In the genomic region with DNA sequence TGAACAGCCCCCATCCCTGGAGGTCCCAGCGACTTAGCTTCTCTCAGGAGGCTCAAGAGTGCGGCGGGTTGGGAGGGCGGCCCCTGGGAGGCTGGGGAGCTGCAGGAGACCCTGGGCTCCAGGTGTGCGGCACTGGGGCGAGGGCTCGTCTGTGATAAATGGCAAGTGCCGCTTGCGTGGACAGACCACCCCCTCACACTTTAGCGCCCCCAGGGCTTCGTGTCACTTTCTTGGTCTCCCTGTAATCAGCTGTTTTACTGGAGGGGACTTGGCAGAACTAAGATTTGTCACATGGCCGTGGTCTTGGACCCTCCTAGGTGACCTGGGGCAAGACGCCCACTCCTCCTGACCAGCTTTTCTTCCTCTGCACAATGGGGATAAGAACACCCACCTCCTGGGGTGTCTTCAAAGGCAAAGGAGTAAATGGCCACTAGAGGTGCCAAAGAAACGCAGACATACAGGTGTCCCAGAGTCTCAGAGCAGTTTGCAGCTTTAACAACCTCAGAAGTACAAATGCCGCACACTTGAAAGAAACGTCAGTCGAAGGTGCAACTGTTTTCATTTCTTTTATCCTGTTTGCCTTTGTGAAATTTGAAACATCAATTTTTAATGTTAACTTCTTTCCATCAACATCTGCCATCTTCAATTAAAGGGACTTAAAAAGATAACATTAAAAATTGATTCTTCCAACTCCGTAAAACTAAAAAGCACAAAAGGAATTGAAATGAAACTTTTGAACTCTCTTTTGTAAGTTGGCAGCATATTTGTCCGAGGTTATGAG, we compare ENCODE assay signal across 8 cellular contexts. TPM values are rescaled to one million over a fixed set of nuclear protein-coding genes. Genes with fewer than 3 reads are reported as not detected.
A peak's percentile ranks its signal among the peaks of the same experiment; 100 is the strongest.
DNase-seq lines count a peak whose midpoint lies in the region; ATAC-seq, FAIRE-seq and TF ChIP-seq lines count a peak whose summit lies in the region.

No MANE protein-coding gene starts in this region.

- H3K9me1 ChIP-seq in endothelial cell of umbilical vein (replicated peaks; ENCODE audit: control insufficient read depth, extremely low read depth, insufficient read depth, low read length): no peaks in the 10 kb centered on the region

- no peaks in the 10 kb centered on the region for H3K36me3 Mint-ChIP-seq in nephron progenitor cell (ENCODE audit: low read depth)

- no peaks in the 10 kb centered on the region for H4K20me1 ChIP-seq in DND-41 (ENCODE audit: insufficient read depth, low read length)
- no peaks in the 10 kb centered on the region for H4K20me1 ChIP-seq in endothelial cell of umbilical vein (replicated peaks; ENCODE audit: control insufficient read depth, extremely low read depth, insufficient read depth, low read length)

- H3K4me3 ChIP-seq in DND-41 (ENCODE audit: low read depth in 1 of 2, low read length in 2 of 2) (no peak overlapping the region), HFF-Myc (replicated peaks; ENCODE audit: low read depth, low read length) (peak overlapping the region; percentile 51), endothelial cell of umbilical vein (replicated peaks in 1 of 3; ENCODE audit: insufficient read depth in 1 of 3, low read depth in 1 of 3, low read length in 3 of 3) (peak overlapping the region; percentile 54 to 78 (median 55)), aorta (ENCODE audit: low read length in 2 of 2) (peak overlapping the region in 1 of 2 donors; percentile 55)

- no peaks in the 10 kb centered on the region for H3K36me3 ChIP-seq in DND-41 (ENCODE audit: insufficient read depth, low read length)
- no peaks in the 10 kb centered on the region for H3K36me3 ChIP-seq in endothelial cell of umbilical vein (ENCODE audit: control insufficient read depth in 2 of 2, extremely low read depth in 1 of 2, insufficient read depth in 2 of 2, low read length in 2 of 2)
- no peaks in the 10 kb centered on the region for H3K36me3 ChIP-seq in aorta (ENCODE audit: control insufficient read depth in 1 of 2, insufficient read depth in 2 of 2, low read length in 1 of 2)

- no peak for TF ChIP-seq POLR2A in endothelial cell of umbilical vein (IDR thresholded peaks at IDR 0.05; ENCODE audit: low read depth, low read length)

- CTCF ChIA-PET in endothelial cell of umbilical vein (lab: Charles Lee): interaction anchor here (0.7 to 2.1 kb wide), 14 partner anchors 10 to 669 kb away, joined by 3 to 14 read pairs (median 4); a partner anchor contains a TSS

- peaks cover 21% of the 10 kb centered on the region for H3K27me3 Mint-ChIP-seq in nephron progenitor cell (ENCODE audit: low read depth, poor library complexity)

- ATAC-seq in DND-41 (ENCODE audit: insufficient read depth, low read depth) (peak; percentile 54), aorta (ENCODE audit: low FRiP score) (no peak), HG03460 (IDR thresholded peaks at IDR 0.05; ENCODE audit: unreplicated experiment) (no peak)

- H3K27me3 ChIP-seq in DND-41 (ENCODE audit: insufficient read depth, low read length, poor library complexity): peaks cover 7% of the 10 kb centered on the region
- H3K27me3 ChIP-seq in endothelial cell of umbilical vein (ENCODE audit: control insufficient read depth in 2 of 2, insufficient read depth in 2 of 2, low read length in 2 of 2): no peaks in the 10 kb centered on the region
- no peaks in the 10 kb centered on the region for H3K27me3 ChIP-seq in aorta (ENCODE audit: control insufficient read depth in 1 of 2, insufficient read depth in 2 of 2, low read length in 1 of 2)

- dilution Hi-C loops in endothelial cell of umbilical vein (cut with MboI; ENCODE audit: extremely low pct_ligation_motif_present, low sequenced_read_pairs): no loop called here

- 8 to 9% methylated on average over 19 of the region's 19 CpGs for WGBS in aorta, 2 donors

- no TSS peak for BruUV-seq in endothelial cell of umbilical vein (replicated peaks; lab: Mats Ljungman, UMichigan)

- FAIRE-seq in endothelial cell of umbilical vein (lab: Jason Lieb, UNC): peak; percentile 66

- no peaks in the 10 kb centered on the region for H3K9me3 Mint-ChIP-seq in nephron progenitor cell

- POLR2A ChIA-PET in endothelial cell of umbilical vein (lab: Charles Lee): interaction anchor here (0.5 to 0.9 kb wide), 3 partner anchors 55 to 928 kb away, joined by 3 to 8 read pairs (median 3); a partner anchor contains a TSS

- no peak overlapping the region for H3K9ac ChIP-seq in DND-41 (ENCODE audit: low read depth, low read length)
- H3K9ac ChIP-seq in endothelial cell of umbilical vein (replicated peaks; ENCODE audit: extremely low read depth, insufficient read depth, low read length): peak overlapping the region; percentile 87

- H3K4me3 Mint-ChIP-seq in nephron progenitor cell: peak overlapping the region; percentile 68

- peaks cover 13% of the 10 kb centered on the region for H3K4me1 Mint-ChIP-seq in nephron progenitor cell

- H3K9me3 ChIP-seq in DND-41 (ENCODE audit: insufficient read depth, low read length, severe bottlenecking): no peaks in the 10 kb centered on the region
- H3K9me3 ChIP-seq in endothelial cell of umbilical vein (replicated peaks; ENCODE audit: control insufficient read depth, insufficient read depth, low read length): no peaks in the 10 kb centered on the region
- H3K9me3 ChIP-seq in aorta (ENCODE audit: control insufficient read depth, low read length): no peaks in the 10 kb centered on the region

- DNase-seq in DND-41 (peak; percentile 37), HFF-Myc (ENCODE audit: extremely low read depth, low read depth) (no peak), SHP77 (lab: John Stamatoyannopoulos, UW) (peak; percentile 17 to 58), endothelial cell of umbilical vein (ENCODE audit: low read depth, low spot score) (peak; percentile 46), nephron progenitor cell (no peak), aorta (no peak), NCI-H187 (lab: John Stamatoyannopoulos, UW) (no peak)

- intact Hi-C loops in endothelial cell of umbilical vein (cut with micrococcal nuclease): loop anchor here (1.0 to 10.0 kb wide), 6 partner anchors 27 to 351 kb away; a partner anchor contains a TSS
- intact Hi-C loops in aorta (cut with DNase I): loop anchor here in 1 of 2 donors (5.0 kb wide), 1 partner anchor 233 kb away; a partner anchor contains a TSS

- no peak overlapping the region for H3K27ac Mint-ChIP-seq in nephron progenitor cell

- H2AFZ ChIP-seq in DND-41 (ENCODE audit: low read depth, low read length): no peak overlapping the region
- no peak overlapping the region for H2AFZ ChIP-seq in endothelial cell of umbilical vein (ENCODE audit: low read depth, low read length)

- H3K79me2 ChIP-seq in DND-41 (ENCODE audit: insufficient read depth, low read length): no peaks in the 10 kb centered on the region
- peaks cover 4% of the 10 kb centered on the region for H3K79me2 ChIP-seq in endothelial cell of umbilical vein (ENCODE audit: control insufficient read depth, insufficient read depth, low read length)

- peak; percentile 62 for TF ChIP-seq CTCF in DND-41 (IDR thresholded peaks at IDR 0.05; ENCODE audit: borderline replicate concordance, extremely low read depth, low read length, poor library complexity, severe bottlenecking)
- peak; percentile 52 for TF ChIP-seq CTCF in HFF-Myc (IDR thresholded peaks at IDR 0.05; ENCODE audit: low read depth, low read length, missing control alignments)
- peak; percentile 49 to 52 for TF ChIP-seq CTCF in endothelial cell of umbilical vein (IDR thresholded peaks at IDR 0.05; ENCODE audit: extremely low read depth in 1 of 2, insufficient read depth in 1 of 2, low read depth in 1 of 2, low read length in 2 of 2)
- TF ChIP-seq CTCF in nephron progenitor cell (IDR thresholded peaks at IDR 0.05): peak; percentile 43

- no peak overlapping the region for H3K4me2 ChIP-seq in DND-41 (ENCODE audit: insufficient read depth, low read length)
- H3K4me2 ChIP-seq in endothelial cell of umbilical vein (ENCODE audit: insufficient read depth, low read length): peak overlapping the region; percentile 70

- H3K27ac ChIP-seq in DND-41 (ENCODE audit: low read length) (no peak overlapping the region), endothelial cell of umbilical vein (ENCODE audit: insufficient read depth, low read depth, low read length) (peak overlapping the region; percentile 91), aorta (ENCODE audit: low read depth in 1 of 2, low read length in 2 of 2) (peak overlapping the region in 1 of 2 donors; percentile 93)

- H3K4me1 ChIP-seq in DND-41 (ENCODE audit: insufficient read depth, low read length) (peaks cover 11% of the 10 kb centered on the region), endothelial cell of umbilical vein (ENCODE audit: control insufficient read depth, extremely low read depth, insufficient read depth, low read length) (peaks cover 22% of the 10 kb centered on the region), aorta (ENCODE audit: control insufficient read depth in 1 of 2, insufficient read depth in 2 of 2, low read length in 2 of 2) (no peaks in the 10 kb centered on the region)

RNA-seq across cellular contexts. Expression of a gene that starts 0.9 kb away (rescaled TPM):
- total RNA-seq in endothelial cell of umbilical vein: 8.6 and 11.0 TPM in 2 replicates
- polyA plus RNA-seq in endothelial cell of umbilical vein: 9.2 and 11.5 TPM in 2 replicates
- polyA plus RNA-seq in endothelial cell of umbilical vein (2011; cell fraction: cytosol; rRNA removed): 4.2 and 6.4 TPM in 2 replicates
- polyA plus RNA-seq in endothelial cell of umbilical vein (2011; cell fraction: nucleus; rRNA removed): 4.6 and 4.9 TPM in 2 replicates
- 7.1 and 7.5 TPM in 2 replicates for polyA plus RNA-seq in endothelial cell of umbilical vein (2012)
- 1.3 and 2.3 TPM in 2 replicates for polyA minus RNA-seq in endothelial cell of umbilical vein
- polyA minus RNA-seq in endothelial cell of umbilical vein (2011; cell fraction: cytosol; rRNA and poly(A)+ RNA removed): 5.0 TPM
- polyA minus RNA-seq in endothelial cell of umbilical vein (2011; cell fraction: nucleus; rRNA and poly(A)+ RNA removed): 3.1 and 6.3 TPM in 2 replicates
- total RNA-seq in aorta: 10 to 100 TPM; 10.3 to 13.6 TPM
- polyA plus RNA-seq in aorta: 10 to 100 TPM; 10.0 to 13.7 TPM

RNA-seq across cellular contexts. Expression of a gene that starts 14.1 kb away (rescaled TPM):
- total RNA-seq in endothelial cell of umbilical vein: 0.31 TPM in 1 of 2 replicates, not detected in the other
- 0.21 and 0.26 TPM in 2 replicates for polyA plus RNA-seq in endothelial cell of umbilical vein
- 0.14 and 0.30 TPM in 2 replicates for polyA plus RNA-seq in endothelial cell of umbilical vein (2011; cell fraction: cytosol; rRNA removed)
- polyA plus RNA-seq in endothelial cell of umbilical vein (2011; cell fraction: nucleus; rRNA removed): 0.60 and 0.66 TPM in 2 replicates
- polyA plus RNA-seq in endothelial cell of umbilical vein (2012): 0.55 TPM in 1 of 2 replicates, not detected in the other
- 0.45 TPM in 1 of 2 replicates, not detected in the other for polyA minus RNA-seq in endothelial cell of umbilical vein
- polyA minus RNA-seq in endothelial cell of umbilical vein (2011; cell fraction: cytosol; rRNA and poly(A)+ RNA removed): not detected
- polyA minus RNA-seq in endothelial cell of umbilical vein (2011; cell fraction: nucleus; rRNA and poly(A)+ RNA removed): 0.67 TPM in 1 of 2 replicates, not detected in the other
- total RNA-seq in aorta: under 1 TPM; 0.23 to 0.75 TPM
- not detected for polyA plus RNA-seq in aorta

RNA-seq across cellular contexts. Expression of a gene that starts 55.1 kb away (rescaled TPM):
- total RNA-seq in endothelial cell of umbilical vein: 2.8 and 3.4 TPM in 2 replicates
- 1.9 and 2.0 TPM in 2 replicates for polyA plus RNA-seq in endothelial cell of umbilical vein
- polyA plus RNA-seq in endothelial cell of umbilical vein (2011; cell fraction: cytosol; rRNA removed): 1.2 and 1.5 TPM in 2 replicates
- polyA plus RNA-seq in endothelial cell of umbilical vein (2011; cell fraction: nucleus; rRNA removed): 4.8 and 7.0 TPM in 2 replicates
- polyA plus RNA-seq in endothelial cell of umbilical vein (2012): 1.3 and 1.5 TPM in 2 replicates
- polyA minus RNA-seq in endothelial cell of umbilical vein: 5.9 and 6.3 TPM in 2 replicates
- polyA minus RNA-seq in endothelial cell of umbilical vein (2011; cell fraction: cytosol; rRNA and poly(A)+ RNA removed): 0.41 TPM
- 7.5 and 7.9 TPM in 2 replicates for polyA minus RNA-seq in endothelial cell of umbilical vein (2011; cell fraction: nucleus; rRNA and poly(A)+ RNA removed)
- total RNA-seq in aorta: 1 to 10 TPM; 8.6 to 9.2 TPM
- 1 to 10 TPM; 1.6 to 5.0 TPM for polyA plus RNA-seq in aorta

Comparison
In these comparisons a context has a peak if more than half of its experiments do, and no peak if none do; other contexts are left out.
1. DNase-seq: peak in DND-41 (single experiment), SHP77 (2 of 2) and endothelial cell of umbilical vein (single experiment); none in HFF-Myc (single experiment), nephron progenitor cell (single experiment), aorta (0 of 2) and NCI-H187 (0 of 2).
2. H3K4me3 ChIP-seq: peak in HFF-Myc (single experiment) and endothelial cell of umbilical vein (3 of 3); none in DND-41 (0 of 2).
3. Peak in every context shown above with its lines, with median percentiles within 50 percentile points of each other: CTCF ChIP-seq.